Comparison of ENCODE assay signal across 1 cellular context in genomic region chr13:95643009-95643408, GRCh38.
TF ChIP-seq lines count a peak whose summit lies in the region.

No MANE protein-coding gene starts in this region.

TF ChIP-seq in A549, 52 proteins besides CTCF, POLR2A, EP300 and RAD21 (continued from another document):
- TF ChIP-seq E2F6 (IDR thresholded peaks at IDR 0.05; ENCODE audit: borderline replicate concordance, low read depth): no peak
- no peak for TF ChIP-seq CHD2 (IDR thresholded peaks at IDR 0.05; ENCODE audit: low read length, partially characterized antibody)
- no peak for TF ChIP-seq CBX2 (IDR thresholded peaks at IDR 0.05; ENCODE audit: borderline replicate concordance, low read depth)
- TF ChIP-seq POLR2AphosphoS2 (conservative IDR thresholded peaks at IDR 0.05; ENCODE audit: low read length): no peak
- TF ChIP-seq FOSL2 (IDR thresholded peaks at IDR 0.05): no peak
- no peak for TF ChIP-seq FOSL2 (CRISPR knock-in tag; IDR thresholded peaks at IDR 0.05)
- TF ChIP-seq JUN (IDR thresholded peaks at IDR 0.05): no peak
- TF ChIP-seq ZNF302 (CRISPR knock-in tag; IDR thresholded peaks at IDR 0.05): no peak
- no peak for TF ChIP-seq HOXB13 (CRISPR knock-in tag; IDR thresholded peaks at IDR 0.05; ENCODE audit: low read depth)
- no peak for TF ChIP-seq ZC3H11A (IDR thresholded peaks at IDR 0.05)
- TF ChIP-seq MYC (IDR thresholded peaks at IDR 0.05; ENCODE audit: borderline replicate concordance, low read length): no peak
- TF ChIP-seq SREBF2 (IDR thresholded peaks at IDR 0.05): no peak
